Comparison of ENCODE assay signal across 1 cellular context in the genomic region with DNA sequence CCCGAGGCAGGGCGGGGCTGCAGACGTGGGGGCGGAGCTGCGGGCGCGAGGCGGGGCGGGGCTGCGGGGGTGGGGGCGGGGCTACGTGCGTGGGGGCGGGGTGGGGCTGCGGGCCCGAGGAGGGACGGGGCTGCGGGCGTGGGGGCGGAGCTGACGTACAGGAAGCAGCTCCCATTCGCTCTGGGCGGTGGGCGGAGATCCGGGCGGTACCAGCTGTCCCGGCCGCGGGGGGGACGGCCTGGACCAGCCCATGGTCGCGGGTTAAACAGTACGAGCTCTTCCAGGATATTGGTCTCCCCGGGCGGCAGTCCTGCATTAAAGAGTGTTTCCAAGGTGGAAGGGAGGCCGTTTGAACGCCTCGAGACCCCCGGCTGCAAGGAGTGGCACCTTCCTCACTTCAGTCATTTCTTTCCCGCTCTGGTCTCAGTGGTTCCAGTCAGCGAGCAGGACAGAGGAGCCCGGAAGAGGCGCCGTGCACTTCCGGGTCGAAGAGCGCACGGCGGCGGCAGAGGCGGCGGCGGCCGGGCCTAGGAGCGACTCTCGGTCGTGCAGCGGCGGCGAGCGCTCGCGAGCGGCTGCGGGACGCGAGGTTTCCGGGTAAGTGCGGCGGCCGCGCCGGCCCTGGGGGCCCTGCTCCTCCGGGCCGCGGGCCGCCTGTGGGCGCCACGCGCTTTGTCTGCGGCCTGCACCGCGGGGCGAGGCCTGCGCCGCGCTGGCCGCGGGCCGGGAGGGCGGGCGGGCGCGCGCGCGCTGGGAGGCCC.
TF ChIP-seq lines count a peak whose summit lies in the region.

A gene with protein sequence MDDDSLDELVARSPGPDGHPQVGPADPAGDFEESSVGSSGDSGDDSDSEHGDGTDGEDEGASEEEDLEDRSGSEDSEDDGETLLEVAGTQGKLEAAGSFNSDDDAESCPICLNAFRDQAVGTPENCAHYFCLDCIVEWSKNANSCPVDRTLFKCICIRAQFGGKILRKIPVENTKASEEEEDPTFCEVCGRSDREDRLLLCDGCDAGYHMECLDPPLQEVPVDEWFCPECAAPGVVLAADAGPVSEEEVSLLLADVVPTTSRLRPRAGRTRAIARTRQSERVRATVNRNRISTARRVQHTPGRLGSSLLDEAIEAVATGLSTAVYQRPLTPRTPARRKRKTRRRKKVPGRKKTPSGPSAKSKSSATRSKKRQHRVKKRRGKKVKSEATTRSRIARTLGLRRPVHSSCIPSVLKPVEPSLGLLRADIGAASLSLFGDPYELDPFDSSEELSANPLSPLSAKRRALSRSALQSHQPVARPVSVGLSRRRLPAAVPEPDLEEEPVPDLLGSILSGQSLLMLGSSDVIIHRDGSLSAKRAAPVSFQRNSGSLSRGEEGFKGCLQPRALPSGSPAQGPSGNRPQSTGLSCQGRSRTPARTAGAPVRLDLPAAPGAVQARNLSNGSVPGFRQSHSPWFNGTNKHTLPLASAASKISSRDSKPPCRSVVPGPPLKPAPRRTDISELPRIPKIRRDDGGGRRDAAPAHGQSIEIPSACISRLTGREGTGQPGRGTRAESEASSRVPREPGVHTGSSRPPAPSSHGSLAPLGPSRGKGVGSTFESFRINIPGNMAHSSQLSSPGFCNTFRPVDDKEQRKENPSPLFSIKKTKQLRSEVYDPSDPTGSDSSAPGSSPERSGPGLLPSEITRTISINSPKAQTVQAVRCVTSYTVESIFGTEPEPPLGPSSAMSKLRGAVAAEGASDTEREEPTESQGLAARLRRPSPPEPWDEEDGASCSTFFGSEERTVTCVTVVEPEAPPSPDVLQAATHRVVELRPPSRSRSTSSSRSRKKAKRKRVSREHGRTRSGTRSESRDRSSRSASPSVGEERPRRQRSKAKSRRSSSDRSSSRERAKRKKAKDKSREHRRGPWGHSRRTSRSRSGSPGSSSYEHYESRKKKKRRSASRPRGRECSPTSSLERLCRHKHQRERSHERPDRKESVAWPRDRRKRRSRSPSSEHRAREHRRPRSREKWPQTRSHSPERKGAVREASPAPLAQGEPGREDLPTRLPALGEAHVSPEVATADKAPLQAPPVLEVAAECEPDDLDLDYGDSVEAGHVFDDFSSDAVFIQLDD (N-terminal part only) (plus strand): TSS at position 475 of the 761 bp plus-strand sequence. CDS start 5,043 bp downstream, outside the sequence.

TF ChIP-seq in IMR-90, 13 proteins besides CTCF, POLR2A, EP300 and RAD21:
- TF ChIP-seq RCOR1 (IDR thresholded peaks at IDR 0.05; ENCODE audit: insufficient replicate concordance, low read length) (no peak), MAZ (IDR thresholded peaks at IDR 0.05; ENCODE audit: borderline replicate concordance, low read depth, low read length) (peak; percentile 49; the same call in 1 of the 2 replicates), SMC3 (IDR thresholded peaks at IDR 0.05; ENCODE audit: low read depth, low read length) (no peak), NFE2L2 (IDR thresholded peaks at IDR 0.05; ENCODE audit: low read depth, low read length) (no peak), CHD1 (IDR thresholded peaks at IDR 0.05; ENCODE audit: low read depth, low read length) (peak; percentile 98; the same call in 1 of the 2 replicates), MAFK (IDR thresholded peaks at IDR 0.05; ENCODE audit: low read depth, low read length) (no peak), FOS (IDR thresholded peaks at IDR 0.05; ENCODE audit: low read depth, low read length) (no peak), RFX5 (IDR thresholded peaks at IDR 0.05; ENCODE audit: low read depth, low read length) (no peak), BHLHE40 (IDR thresholded peaks at IDR 0.05; ENCODE audit: low read depth, low read length) (peak; percentile 99), CEBPB (IDR thresholded peaks at IDR 0.05; ENCODE audit: low read depth, low read length) (no peak), MXI1 (IDR thresholded peaks at IDR 0.05; ENCODE audit: borderline replicate concordance, low read depth, low read length) (peak; percentile 36; the same call in 1 of the 2 replicates)
- TF ChIP-seq, protein P1, sequence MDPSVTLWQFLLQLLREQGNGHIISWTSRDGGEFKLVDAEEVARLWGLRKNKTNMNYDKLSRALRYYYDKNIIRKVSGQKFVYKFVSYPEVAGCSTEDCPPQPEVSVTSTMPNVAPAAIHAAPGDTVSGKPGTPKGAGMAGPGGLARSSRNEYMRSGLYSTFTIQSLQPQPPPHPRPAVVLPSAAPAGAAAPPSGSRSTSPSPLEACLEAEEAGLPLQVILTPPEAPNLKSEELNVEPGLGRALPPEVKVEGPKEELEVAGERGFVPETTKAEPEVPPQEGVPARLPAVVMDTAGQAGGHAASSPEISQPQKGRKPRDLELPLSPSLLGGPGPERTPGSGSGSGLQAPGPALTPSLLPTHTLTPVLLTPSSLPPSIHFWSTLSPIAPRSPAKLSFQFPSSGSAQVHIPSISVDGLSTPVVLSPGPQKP (IDR thresholded peaks at IDR 0.05; ENCODE audit: borderline replicate concordance, low read depth, low read length): no peak
- TF ChIP-seq, protein P2, sequence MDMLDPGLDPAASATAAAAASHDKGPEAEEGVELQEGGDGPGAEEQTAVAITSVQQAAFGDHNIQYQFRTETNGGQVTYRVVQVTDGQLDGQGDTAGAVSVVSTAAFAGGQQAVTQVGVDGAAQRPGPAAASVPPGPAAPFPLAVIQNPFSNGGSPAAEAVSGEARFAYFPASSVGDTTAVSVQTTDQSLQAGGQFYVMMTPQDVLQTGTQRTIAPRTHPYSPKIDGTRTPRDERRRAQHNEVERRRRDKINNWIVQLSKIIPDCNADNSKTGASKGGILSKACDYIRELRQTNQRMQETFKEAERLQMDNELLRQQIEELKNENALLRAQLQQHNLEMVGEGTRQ (IDR thresholded peaks at IDR 0.05; ENCODE audit: low read depth, low read length): no peak
